Comparison of ENCODE assay signal across 28 cellular contexts in genomic region chr15:88858934-88859333, GRCh38. TPM values are rescaled to one million over a fixed set of nuclear protein-coding genes. Genes with fewer than 3 reads are reported as not detected.
DNase-seq lines count a peak whose midpoint lies in the region; ATAC-seq, FAIRE-seq and TF ChIP-seq lines count a peak whose summit lies in the region.
"Had no signal": no experiment of that assay in that cellular context is flagged by ENCODE, and none has a peak within 500 bp of the region (broad histone marks: within the 10 kb centered on the region; RNA-seq: fewer than 3 reads in every experiment).

No MANE protein-coding gene starts in this region.

- H3K36me3 ChIP-seq in K562 (ENCODE audit: control insufficient read depth, insufficient read depth, low read length), result no peaks in the 10 kb centered on the region
- H3K36me3 ChIP-seq: BLaER1 treated with 17β-estradiol and CSF1 and Interleukin-3, amounts not matched to agents 10 nM and 100 nM had no signal

- no peak overlapping the region for H3K4me3 ChIP-seq in K562
- H3K4me3 ChIP-seq: A549; BLaER1 treated with 17β-estradiol and CSF1 and Interleukin-3, amounts not matched to agents 10 nM and 100 nM; GM12878 had no signal

- peak overlapping the region; percentile 10; the same call in 1 of the 2 replicates for H3K4me2 ChIP-seq in K562 (ENCODE audit: insufficient read depth, low read length)
- H3K4me2 ChIP-seq: A549; BLaER1 treated with 17β-estradiol and CSF1 and Interleukin-3, amounts not matched to agents 10 nM and 100 nM had no signal

- peaks cover 3 to 8% of the 10 kb centered on the region in 2 experiments; a peak in 3 of 5 replicates for H3K4me1 ChIP-seq in K562 (replicated peaks in 1 of 2; ENCODE audit: control insufficient read depth in 2 of 2, insufficient read depth in 2 of 2, low read length in 2 of 2)
- H3K4me1 ChIP-seq: A549, Caco-2 had no signal

- no TSS peak for BruUV-seq in K562 (replicated peaks; lab: Mats Ljungman, UMichigan)

- CTCF ChIA-PET in K562 (lab: Yijun Ruan, JAX; ENCODE audit: low intra/inter-chr PET ratio), result no interaction called here

- H3K36me3 Mint-ChIP-seq in endothelial cell (ENCODE audit: low read depth, unreplicated experiment), result peaks cover 8% of the 10 kb centered on the region
- no peaks in the 10 kb centered on the region for H3K36me3 Mint-ChIP-seq in type B pancreatic cell
- H3K36me3 Mint-ChIP-seq: CD8-positive, alpha-beta T cell had no signal

- no peak overlapping the region; a peak in 1 of 4 replicates for H3K9ac ChIP-seq in K562 (ENCODE audit: insufficient read depth in 1 of 2, low read depth in 2 of 2, low read length in 2 of 2)
- H3K9ac ChIP-seq: BLaER1 treated with 17β-estradiol and CSF1 and Interleukin-3, amounts not matched to agents 10 nM and 100 nM had no signal

- POLR2A ChIA-PET in K562 (lab: Yijun Ruan, JAX), result interaction anchor here (0.8 kb wide), 2 partner anchors 9 to 149 kb away, joined by 3 to 4 read pairs; no protein-coding TSS in a partner anchor

- ATAC-seq in K562 (no peak), HG02763 (IDR thresholded peaks at IDR 0.05; ENCODE audit: unreplicated experiment) (no peak)
- ATAC-seq: CD8-positive, alpha-beta T cell; GM12878 had no signal

- no peak for TF ChIP-seq POLR2A in K562 (conservative IDR thresholded peaks at IDR 0.05)

- in situ Hi-C loops in K562 (cut with MboI), result no loop called here

- H3K9me1 ChIP-seq in K562 (ENCODE audit: control insufficient read depth, insufficient read depth, low read length), result no peaks in the 10 kb centered on the region

- no peaks in the 10 kb centered on the region; the same call in 1 of the 2 replicates for H4K20me1 ChIP-seq in K562 (replicated peaks; ENCODE audit: control insufficient read depth, insufficient read depth, low read length)
- H4K20me1 ChIP-seq: BLaER1 treated with 17β-estradiol and CSF1 and Interleukin-3, amounts not matched to agents 10 nM and 100 nM had no signal

- no peak for TF ChIP-seq CTCF in K562 (IDR thresholded peaks at IDR 0.05 in 2 of 3, conservative IDR thresholded peaks at IDR 0.05 in 1 of 3; ENCODE audit: insufficient read depth in 2 of 3, low read depth in 1 of 3, low read length in 3 of 3)
- no peak for TF ChIP-seq CTCF in endothelial cell (IDR thresholded peaks at IDR 0.05; ENCODE audit: unreplicated experiment)
- no peak for TF ChIP-seq CTCF in type B pancreatic cell (conservative IDR thresholded peaks at IDR 0.05)

- H3K27me3 ChIP-seq in K562 (ENCODE audit: control insufficient read depth in 2 of 2, insufficient read depth in 2 of 2, low read length in 2 of 2), result peaks cover 13 to 24% of the 10 kb centered on the region in 2 experiments
- H3K27me3 ChIP-seq: BLaER1 treated with 17β-estradiol and CSF1 and Interleukin-3, amounts not matched to agents 10 nM and 100 nM had no signal

- H3K4me1 Mint-ChIP-seq in endothelial cell (ENCODE audit: unreplicated experiment) (no peaks in the 10 kb centered on the region), type B pancreatic cell (ENCODE audit: unreplicated experiment) (no peaks in the 10 kb centered on the region)
- H3K4me1 Mint-ChIP-seq: B cell had no signal

- no peaks in the 10 kb centered on the region for H3K9me3 Mint-ChIP-seq in endothelial cell (ENCODE audit: unreplicated experiment)
- H3K9me3 Mint-ChIP-seq in type B pancreatic cell, result no peaks in the 10 kb centered on the region
- H3K9me3 Mint-ChIP-seq: CD4-positive, alpha-beta T cell had no signal

- no peak for TF ChIP-seq RAD21 in K562 (CRISPR knock-in tag; conservative IDR thresholded peaks at IDR 0.05 in 1 of 2, IDR thresholded peaks at IDR 0.05 in 1 of 2)

- no peak for FAIRE-seq in K562 (lab: Jason Lieb, UNC)
- FAIRE-seq: A549, D721Med, GM12878, GM12892, GM18507 had no signal

- no peaks in the 10 kb centered on the region for H3K9me3 ChIP-seq in K562 (replicated peaks; ENCODE audit: control insufficient read depth, insufficient read depth, low read depth, low read length)

- H2AFZ ChIP-seq in K562 (ENCODE audit: low read depth, low read length), result no peak overlapping the region

- TF ChIP-seq EP300 in K562 (IDR thresholded peaks at IDR 0.05; ENCODE audit: low read length), result no peak

- intact Hi-C loops in K562 (cut with micrococcal nuclease), result no loop called here

- no peak overlapping the region for H3K27ac ChIP-seq in K562 (ENCODE audit: extremely low read depth, low read depth, low read length)
- H3K27ac ChIP-seq: 22Rv1; A549; BLaER1 treated with 17β-estradiol and CSF1 and Interleukin-3, amounts not matched to agents 10 nM and 100 nM; C4-2B had no signal

- no peaks in the 10 kb centered on the region for H3K79me2 ChIP-seq in K562 (ENCODE audit: control insufficient read depth, insufficient read depth, low read length)

- H3K27ac Mint-ChIP-seq in endothelial cell (ENCODE audit: unreplicated experiment) (no peak overlapping the region), type B pancreatic cell (no peak overlapping the region)
- H3K27ac Mint-ChIP-seq: B cell; CD4-positive, alpha-beta T cell; CD8-positive, alpha-beta T cell had no signal

- WGBS in K562 (ENCODE audit: insufficient coverage, low coverage, missing lambda C conversion rate), result 14% methylated on average over 11 of the region's 11 CpGs

- H3K4me3 Mint-ChIP-seq in endothelial cell (ENCODE audit: unreplicated experiment) (peak overlapping the region; percentile 23), type B pancreatic cell (no peak overlapping the region)
- H3K4me3 Mint-ChIP-seq: B cell; CD4-positive, alpha-beta T cell; CD8-positive, alpha-beta T cell had no signal

- DNase-seq in NCI-H2196 (lab: John Stamatoyannopoulos, UW; ENCODE audit: unreplicated experiment), result peak; percentile 0
- DNase-seq in NCI-H2196 treated with DMSO at 0.1 percent for 48 hours (lab: John Stamatoyannopoulos, UW; ENCODE audit: unreplicated experiment), result no peak
- DNase-seq in K562 (ENCODE audit: extremely low read depth in 1 of 4, low spot score in 3 of 4), result no peak
- DNase-seq in endothelial cell (ENCODE audit: low spot score), result no peak
- DNase-seq in type B pancreatic cell (ENCODE audit: extremely low spot score, unreplicated experiment), result peak; percentile 44
- DNase-seq in DMS53 treated with DMSO at 0.1 percent for 48 hours (lab: John Stamatoyannopoulos, UW; ENCODE audit: unreplicated experiment), result no peak
- DNase-seq: AML-193; Caco-2; Calu3; CD4-positive, alpha-beta T cell; CD8-positive, alpha-beta T cell; DMS79; DND-41; EL; GDM1 had no signal

- peaks cover 3% of the 10 kb centered on the region for H3K27me3 Mint-ChIP-seq in endothelial cell (ENCODE audit: unreplicated experiment)
- H3K27me3 Mint-ChIP-seq in type B pancreatic cell, result peaks cover 4% of the 10 kb centered on the region
- H3K27me3 Mint-ChIP-seq: CD4-positive, alpha-beta T cell had no signal

RNA-seq across cellular contexts. Expression of gene HAPLN3, which starts 36.4 kb away (rescaled TPM):
- 5.6 and 9.6 TPM in 2 replicates for total RNA-seq in K562 (2011; cell fraction: chromatin; rRNA removed; ENCODE audit: low replicate concordance)
- total RNA-seq in K562 (2011; cell fraction: nucleolus; rRNA removed), result 6.2 and 6.8 TPM in 2 replicates
- total RNA-seq in K562 (2011; cell fraction: nucleoplasm; rRNA removed), result 4.9 and 5.9 TPM in 2 replicates
- total RNA-seq in K562 (2014; rRNA removed) (1.9 and 2.1 TPM in 2 replicates), K562 (2014; rRNA removed; fragmentation: Illumina TruSeq; extraction: Trizol) (0.35 and 0.36 TPM in 2 replicates), K562 (2015; rRNA removed; fragmentation: Illumina TruSeq; extraction: Trizol) (0.65 and 1.0 TPM in 2 replicates), K562 (2021) (1.9 and 2.4 TPM in 2 replicates), endothelial cell (ENCODE audit: unreplicated experiment) (137 TPM), type B pancreatic cell (ENCODE audit: low replicate concordance) (3.2 and 10.4 TPM in 2 replicates)
- polyA plus RNA-seq in K562 (2011; rRNA removed) (0.71 and 2.1 TPM in 2 replicates), K562 (2014; fragmentation: Illumina TruSeq; extraction: Trizol) (0.59 and 1.00 TPM in 2 replicates), K562 (2014; fragmentation: Nextera tagmentation; extraction: Ambion mirVana) (under 1 TPM; 0.04 to 0.06 TPM), K562 (2014; rRNA removed) (2.0 and 3.4 TPM in 2 replicates)
- 1.4 and 2.3 TPM in 2 replicates for polyA plus RNA-seq in K562 (2011; cell fraction: cytosol; rRNA removed)
- 9.4 and 14.2 TPM in 2 replicates for polyA plus RNA-seq in K562 (2011; cell fraction: nucleus; rRNA removed)
- polyA plus RNA-seq in K562 (2012), result 1.6 and 4.0 TPM in 2 replicates
- 0.77 and 0.99 TPM in 2 replicates for polyA minus RNA-seq in K562 (2011; rRNA and poly(A)+ RNA removed)
- polyA minus RNA-seq in K562 (2011; cell fraction: cytosol; rRNA and poly(A)+ RNA removed), result 2.5 TPM in 1 of 2 replicates, not detected in the other
- polyA minus RNA-seq in K562 (2011; cell fraction: nucleus; rRNA and poly(A)+ RNA removed), result 1.1 and 1.8 TPM in 2 replicates

RNA-seq across cellular contexts. Expression of gene MFGE8, which starts 54.2 kb away (rescaled TPM):
- 609 and 1,242 TPM in 2 replicates for total RNA-seq in K562 (2011; cell fraction: chromatin; rRNA removed; ENCODE audit: low replicate concordance)
- 770 and 804 TPM in 2 replicates for total RNA-seq in K562 (2011; cell fraction: nucleolus; rRNA removed)
- total RNA-seq in K562 (2011; cell fraction: nucleoplasm; rRNA removed), result 668 and 702 TPM in 2 replicates
- total RNA-seq in K562 (2014; rRNA removed) (62.3 and 73.1 TPM in 2 replicates), K562 (2014; rRNA removed; fragmentation: Illumina TruSeq; extraction: Trizol) (24.9 and 31.3 TPM in 2 replicates), K562 (2015; rRNA removed; fragmentation: Illumina TruSeq; extraction: Trizol) (35.4 and 36.3 TPM in 2 replicates), K562 (2021) (129 and 142 TPM in 2 replicates), endothelial cell (ENCODE audit: unreplicated experiment) (113 TPM), type B pancreatic cell (ENCODE audit: low replicate concordance) (82.0 and 162 TPM in 2 replicates)
- polyA plus RNA-seq in K562 (2011; rRNA removed) (85.1 and 148 TPM in 2 replicates), K562 (2014; fragmentation: Illumina TruSeq; extraction: Trizol) (93.6 and 109 TPM in 2 replicates), K562 (2014; fragmentation: Nextera tagmentation; extraction: Ambion mirVana) (1 to 10 TPM; 2.3 to 3.1 TPM), K562 (2014; rRNA removed) (113 and 119 TPM in 2 replicates)
- polyA plus RNA-seq in K562 (2011; cell fraction: cytosol; rRNA removed), result 115 and 120 TPM in 2 replicates
- polyA plus RNA-seq in K562 (2011; cell fraction: nucleus; rRNA removed), result 355 and 465 TPM in 2 replicates
- polyA plus RNA-seq in K562 (2012), result 147 and 220 TPM in 2 replicates
- polyA minus RNA-seq in K562 (2011; rRNA and poly(A)+ RNA removed), result 62.6 and 80.1 TPM in 2 replicates
- 71.4 and 82.5 TPM in 2 replicates for polyA minus RNA-seq in K562 (2011; cell fraction: cytosol; rRNA and poly(A)+ RNA removed)
- 120 and 137 TPM in 2 replicates for polyA minus RNA-seq in K562 (2011; cell fraction: nucleus; rRNA and poly(A)+ RNA removed)

RNA-seq across cellular contexts. Expression of gene ACAN, which starts 55.7 kb away (rescaled TPM):
- not detected in 2 replicates for total RNA-seq in K562 (2011; cell fraction: chromatin; rRNA removed; ENCODE audit: low replicate concordance)
- not detected in 2 replicates for total RNA-seq in K562 (2011; cell fraction: nucleolus; rRNA removed)
- total RNA-seq in K562 (2011; cell fraction: nucleoplasm; rRNA removed), result not detected in 2 replicates
- total RNA-seq in K562 (2014; rRNA removed) (not detected in 2 replicates), K562 (2014; rRNA removed; fragmentation: Illumina TruSeq; extraction: Trizol) (not detected in 2 replicates), K562 (2015; rRNA removed; fragmentation: Illumina TruSeq; extraction: Trizol) (not detected in 2 replicates), K562 (2021) (not detected in 2 replicates), endothelial cell (ENCODE audit: unreplicated experiment) (0.03 TPM), type B pancreatic cell (ENCODE audit: low replicate concordance) (0.05 and 6.9 TPM in 2 replicates)
- polyA plus RNA-seq in K562 (2011; rRNA removed) (not detected in 2 replicates), K562 (2014; fragmentation: Illumina TruSeq; extraction: Trizol) (not detected in 2 replicates), K562 (2014; fragmentation: Nextera tagmentation; extraction: Ambion mirVana) (not detected), K562 (2014; rRNA removed) (not detected in 2 replicates)
- not detected in 2 replicates for polyA plus RNA-seq in K562 (2011; cell fraction: cytosol; rRNA removed)
- polyA plus RNA-seq in K562 (2011; cell fraction: nucleus; rRNA removed), result not detected in 2 replicates
- polyA plus RNA-seq in K562 (2012), result not detected in 2 replicates
- not detected in 2 replicates for polyA minus RNA-seq in K562 (2011; rRNA and poly(A)+ RNA removed)
- not detected in 2 replicates for polyA minus RNA-seq in K562 (2011; cell fraction: cytosol; rRNA and poly(A)+ RNA removed)
- polyA minus RNA-seq in K562 (2011; cell fraction: nucleus; rRNA and poly(A)+ RNA removed), result not detected in 2 replicates
- total RNA-seq: A172; B cell; Caco-2; Calu3; CD4-positive, alpha-beta T cell; CD8-positive, alpha-beta T cell; Daoy; G401; GM12878 had no signal
- polyA plus RNA-seq: GM12878 had no signal

Comparison
In these comparisons a context has a peak if more than half of its experiments do, and no peak if none do; other contexts are left out.
1. DNase-seq: peak in NCI-H2196 (single experiment) and type B pancreatic cell (single experiment); none in NCI-H2196 treated with DMSO at 0.1 percent for 48 hours (single experiment), K562 (0 of 4), endothelial cell (single experiment) and DMS53 treated with DMSO at 0.1 percent for 48 hours (single experiment).
2. RNA of gene HAPLN3, which starts 36.4 kb away (total RNA-seq): 137 TPM in endothelial cell (single experiment); 3.2 to 10.4 TPM in type B pancreatic cell and 0.35 to 9.6 TPM in K562; every median in the first group is over 10 times any median in the second.